Comparison of ENCODE assay signal across 33 cellular contexts in the genomic region with DNA sequence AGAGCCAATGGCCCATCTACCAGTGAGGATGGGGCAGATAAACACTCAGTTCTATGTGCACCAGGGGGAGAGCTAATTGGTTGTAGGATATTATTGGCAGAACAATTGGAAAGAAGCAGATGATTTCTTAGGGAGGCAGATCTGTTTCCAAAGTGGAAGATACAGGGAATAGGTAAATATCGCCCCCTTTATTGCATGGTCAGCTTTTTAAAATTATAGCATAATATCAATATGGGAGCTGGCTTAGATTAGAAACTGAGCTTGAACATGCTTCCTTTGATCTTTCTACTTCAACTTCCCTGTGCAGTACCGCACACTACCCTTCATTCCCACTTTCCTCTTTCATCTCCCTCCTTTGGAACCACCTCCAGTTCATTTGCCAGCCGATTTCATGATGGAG.
"Had no signal": no experiment of that assay in that cellular context is flagged by ENCODE, and none has a peak within 500 bp of the region (broad histone marks: within the 10 kb centered on the region; RNA-seq: fewer than 3 reads in every experiment).

No MANE protein-coding gene starts in this region.

- H3K36me3 ChIP-seq: MG63 had no signal

- H3K4me3 ChIP-seq: MG63 had no signal

- DNase-seq: MG63, MM.1S, MV-4-11, NCI-H1048, NCI-H1092, NCI-H1092 treated with DMSO at 0.1 percent for 48 hours, NCI-H1105, NCI-H1105 treated with DMSO at 0.1 percent for 48 hours, NCI-H1417, NCI-H1417 treated with DMSO at 0.1 percent for 48 hours, NCI-H1436, NCI-H1436 treated with DMSO at 0.1 percent for 48 hours, NCI-H146, NCI-H1694, NCI-H1694 treated with DMSO at 0.1 percent for 48 hours, NCI-H187, NCI-H187 treated with DMSO at 0.1 percent for 48 hours, NCI-H1930, NCI-H2029, NCI-H2029 treated with DMSO at 0.1 percent for 48 hours, NCI-H2081, NCI-H2081 treated with DMSO at 0.1 percent for 48 hours, NCI-H2107, NCI-H2171, NCI-H2171 treated with DMSO at 0.1 percent for 48 hours, NCI-H2227 treated with DMSO at 0.1 percent for 48 hours, NCI-H226, NCI-H345, NCI-H510A, NCI-H510A treated with DMSO at 0.1 percent for 48 hours, NCI-H524, NCI-H524 treated with DMSO at 0.1 percent for 48 hours, NCI-H526 had no signal

- H3K9me3 ChIP-seq: MG63 had no signal
